In genomic region chr4:186749611-186750281, GRCh38 we compare ENCODE assay signal across 1 cellular context.
TF ChIP-seq lines count a peak whose summit lies in the region.

No MANE protein-coding gene starts in this region.

TF ChIP-seq in HepG2, 621 proteins besides CTCF, POLR2A, EP300 and RAD21 (continued from another document and continues in another):
- TF ChIP-seq ZBTB4 (CRISPR knock-in tag; IDR thresholded peaks at IDR 0.05; ENCODE audit: borderline replicate concordance), result no peak
- 0 out of 2 replicates have a peak, but pooled peaks have one; percentile 32 for TF ChIP-seq ZNF503 (CRISPR knock-in tag; IDR thresholded peaks at IDR 0.05)
- no peak for TF ChIP-seq ZNF552 (CRISPR knock-in tag; IDR thresholded peaks at IDR 0.05; ENCODE audit: borderline replicate concordance)
- no peak for TF ChIP-seq ZZZ3 (CRISPR knock-in tag; IDR thresholded peaks at IDR 0.05; ENCODE audit: borderline replicate concordance)
- no peak for TF ChIP-seq ZNF460 (CRISPR knock-in tag; IDR thresholded peaks at IDR 0.05; ENCODE audit: borderline replicate concordance)
- no peak for TF ChIP-seq ZNF607 (CRISPR knock-in tag; IDR thresholded peaks at IDR 0.05; ENCODE audit: borderline replicate concordance)
- TF ChIP-seq JUN (CRISPR knock-in tag; IDR thresholded peaks at IDR 0.05), result no peak
- TF ChIP-seq ZNF280B (CRISPR knock-in tag; IDR thresholded peaks at IDR 0.05; ENCODE audit: borderline replicate concordance), result no peak
- no peak for TF ChIP-seq MEF2D (CRISPR knock-in tag; IDR thresholded peaks at IDR 0.05)
- no peak for TF ChIP-seq CCAR2 (optimal IDR thresholded peaks at IDR 0.05; ENCODE audit: low read depth, low read length)
- TF ChIP-seq THAP7 (CRISPR knock-in tag; IDR thresholded peaks at IDR 0.05), result no peak
- TF ChIP-seq REST (IDR thresholded peaks at IDR 0.05; ENCODE audit: borderline replicate concordance in 1 of 2, low read depth in 1 of 2, low read length in 2 of 2), result no peak
- TF ChIP-seq FOXK1 (CRISPR knock-in tag; IDR thresholded peaks at IDR 0.05; ENCODE audit: borderline replicate concordance, low read depth), result no peak; the same call in 1 of the 2 replicates
- TF ChIP-seq MIXL1 (CRISPR knock-in tag; IDR thresholded peaks at IDR 0.05), result 0 out of 2 replicates have a peak, but pooled peaks have one; percentile 7
- no peak for TF ChIP-seq ZNF180 (CRISPR knock-in tag; IDR thresholded peaks at IDR 0.05; ENCODE audit: borderline replicate concordance, low read depth)
- no peak for TF ChIP-seq PLRG1 (conservative IDR thresholded peaks at IDR 0.05)
- no peak for TF ChIP-seq SRF (IDR thresholded peaks at IDR 0.05; ENCODE audit: low read depth, low read length)
- no peak for TF ChIP-seq STAT5B (CRISPR knock-in tag; IDR thresholded peaks at IDR 0.05)
- TF ChIP-seq ZNF34 (CRISPR knock-in tag; IDR thresholded peaks at IDR 0.05; ENCODE audit: borderline replicate concordance), result no peak
- TF ChIP-seq RNF219 (CRISPR knock-in tag; IDR thresholded peaks at IDR 0.05), result no peak
- no peak for TF ChIP-seq ZFP82 (CRISPR knock-in tag; IDR thresholded peaks at IDR 0.05; ENCODE audit: borderline replicate concordance)
- TF ChIP-seq FOXP4 (CRISPR knock-in tag; IDR thresholded peaks at IDR 0.05), result peak; percentile 72
- TF ChIP-seq NPAS2 (CRISPR knock-in tag; IDR thresholded peaks at IDR 0.05; ENCODE audit: borderline replicate concordance), result no peak
- TF ChIP-seq MED13 (CRISPR knock-in tag; IDR thresholded peaks at IDR 0.05), result no peak
- TF ChIP-seq TARDBP (CRISPR knock-in tag; IDR thresholded peaks at IDR 0.05), result no peak
- no peak for TF ChIP-seq ZSCAN29 (CRISPR knock-in tag; conservative IDR thresholded peaks at IDR 0.05)
- no peak for TF ChIP-seq TCF7 (IDR thresholded peaks at IDR 0.05; ENCODE audit: low read depth)
- TF ChIP-seq ZNF558 (CRISPR knock-in tag; IDR thresholded peaks at IDR 0.05; ENCODE audit: borderline replicate concordance), result no peak
- TF ChIP-seq REPIN1 (CRISPR knock-in tag; IDR thresholded peaks at IDR 0.05; ENCODE audit: borderline replicate concordance, low read depth), result no peak
- no peak for TF ChIP-seq ZNF12 (CRISPR knock-in tag; IDR thresholded peaks at IDR 0.05)
- TF ChIP-seq GMEB2 (CRISPR knock-in tag; IDR thresholded peaks at IDR 0.05; ENCODE audit: low read depth), result no peak
- no peak for TF ChIP-seq PITX1 (CRISPR knock-in tag; IDR thresholded peaks at IDR 0.05)
- no peak for TF ChIP-seq RFX5 (IDR thresholded peaks at IDR 0.05; ENCODE audit: low read depth, low read length)
- TF ChIP-seq CSRNP2 (CRISPR knock-in tag; conservative IDR thresholded peaks at IDR 0.05; ENCODE audit: low read depth), result no peak
- no peak for TF ChIP-seq THAP9 (CRISPR knock-in tag; IDR thresholded peaks at IDR 0.05; ENCODE audit: borderline replicate concordance)
- no peak for TF ChIP-seq ZNF10 (CRISPR knock-in tag; IDR thresholded peaks at IDR 0.05; ENCODE audit: borderline replicate concordance, low read depth)
- TF ChIP-seq ETV6 (CRISPR knock-in tag; conservative IDR thresholded peaks at IDR 0.05), result peak; percentile 36; the same call in 1 of the 2 replicates
- TF ChIP-seq ISL2 (CRISPR knock-in tag; IDR thresholded peaks at IDR 0.05), result 0 out of 2 replicates have a peak, but pooled peaks have one; percentile 36
